In genomic region chr16:85541619-85542547, GRCh38 we compare ENCODE assay signal across 17 cellular contexts.
DNase-seq lines count a peak whose midpoint lies in the region; ATAC-seq and TF ChIP-seq lines count a peak whose summit lies in the region.
"Had no signal": no experiment of that assay in that cellular context is flagged by ENCODE, and none has a peak within 500 bp of the region (broad histone marks: within the 10 kb centered on the region; RNA-seq: fewer than 3 reads in every experiment).

No MANE protein-coding gene starts in this region.

- H3K36me3 ChIP-seq in GM23338 (ENCODE audit: insufficient read depth), result no peaks in the 10 kb centered on the region

- H3K27me3 Mint-ChIP-seq in GM23338 (ENCODE audit: insufficient read depth, low read depth, poor library complexity), result peaks cover 11% of the 10 kb centered on the region
- H3K27me3 Mint-ChIP-seq: effector memory CD8-positive, alpha-beta T cell had no signal

- no peak overlapping the region for H3K4me2 ChIP-seq in GM23338

- no peak overlapping the region; the same call in 2 of the 3 replicates for H3K4me3 Mint-ChIP-seq in GM23338
- H3K4me3 Mint-ChIP-seq: activated B cell treated with CpG ODN at 0.5 μM for 24 hours; effector memory CD8-positive, alpha-beta T cell; natural killer cell had no signal

- no peaks in the 10 kb centered on the region; the same call in 1 of the 2 replicates for H3K4me1 ChIP-seq in GM23338 (ENCODE audit: insufficient read depth)

- peaks cover 8% of the 10 kb centered on the region for H3K36me3 Mint-ChIP-seq in GM23338 (ENCODE audit: low read depth)
- H3K36me3 Mint-ChIP-seq: natural killer cell had no signal

- no peaks in the 10 kb centered on the region for H3K9me2 ChIP-seq in GM23338 (ENCODE audit: insufficient read depth)

- no peaks in the 10 kb centered on the region for H3K27me3 ChIP-seq in GM23338 (ENCODE audit: insufficient read depth)

- ATAC-seq in GM23338 (peak; percentile 14; the same call in 1 of the 3 replicates), HG03342 (IDR thresholded peaks at IDR 0.05; ENCODE audit: unreplicated experiment) (no peak)
- ATAC-seq: effector memory CD8-positive, alpha-beta T cell; natural killer cell had no signal

- H4K20me1 ChIP-seq in GM23338 (replicated peaks; ENCODE audit: insufficient read depth), result no peaks in the 10 kb centered on the region

- no peak for TF ChIP-seq CTCF in GM23338 (conservative IDR thresholded peaks at IDR 0.05; ENCODE audit: low read depth in 2 of 2)

- peaks cover 27% of the 10 kb centered on the region for H3K4me1 Mint-ChIP-seq in GM23338
- H3K4me1 Mint-ChIP-seq: activated B cell treated with CpG ODN at 0.5 μM for 24 hours had no signal

- H3K27ac Mint-ChIP-seq in GM23338, result peak overlapping the region; percentile 67
- H3K27ac Mint-ChIP-seq: activated B cell treated with CpG ODN at 0.5 μM for 24 hours; effector memory CD8-positive, alpha-beta T cell; natural killer cell had no signal

- no peak overlapping the region for H3K27ac ChIP-seq in GM23338 (ENCODE audit: low read depth)

- no peaks in the 10 kb centered on the region for H3F3A ChIP-seq in GM23338 (replicated peaks; ENCODE audit: low read depth)

- no peak overlapping the region for H2AFZ ChIP-seq in GM23338

- DNase-seq in AG20443 (ENCODE audit: low spot score), result peak; percentile 48
- peak; percentile 23 for DNase-seq in GM23338 (ENCODE audit: low spot score)
- peak; percentile 51 for DNase-seq in UCSD-AML1 (lab: John Stamatoyannopoulos, UW; ENCODE audit: unreplicated experiment)
- DNase-seq in left kidney (ENCODE audit: low read depth, low spot score), result peak; percentile 68
- no peak for DNase-seq in T-helper 2 cell
- no peak for DNase-seq in ureter (ENCODE audit: low spot score)
- no peak for DNase-seq in midbrain (lab: John Stamatoyannopoulos, UW)
- DNase-seq: activated B cell treated with CpG ODN at 0.5 μM for 24 hours; Calu3; central memory CD4-positive, alpha-beta T cell; effector memory CD8-positive, alpha-beta T cell; natural killer cell; NCI-H2029; stimulated activated CD4-positive, alpha-beta T cell treated with anti-CD3 and anti-CD28 coated beads, Interleukin-1b, Interleukin-23, amount 100 ng/mL, for 48 hours; T-helper 1 cell had no signal

- peaks cover 18% of the 10 kb centered on the region for H3K9me3 Mint-ChIP-seq in GM23338
- H3K9me3 Mint-ChIP-seq: natural killer cell had no signal

- H3K79me2 ChIP-seq in GM23338 (replicated peaks; ENCODE audit: insufficient read depth), result no peaks in the 10 kb centered on the region

- no peak overlapping the region for H3K4me3 ChIP-seq in GM23338
- H3K4me3 ChIP-seq: lung had no signal

TF ChIP-seq in GM23338, 12 proteins besides CTCF, POLR2A, EP300 and RAD21:
- TF ChIP-seq EZH2phosphoT487 (IDR thresholded peaks at IDR 0.05; ENCODE audit: unreplicated experiment), result no peak

Comparison
In these comparisons a context has a peak if more than half of its experiments do, and no peak if none do; other contexts are left out.
1. DNase-seq: peak in AG20443 (single experiment), GM23338 (single experiment), UCSD-AML1 (single experiment) and left kidney (single experiment); none in T-helper 2 cell (0 of 5), ureter (single experiment) and midbrain (single experiment).